Comparison of ENCODE assay signal across 9 cellular contexts in genomic region chr6:87066449-87067288, GRCh38. TPM values are rescaled to one million over a fixed set of nuclear protein-coding genes. Genes with fewer than 3 reads are reported as not detected.
DNase-seq lines count a peak whose midpoint lies in the region; ATAC-seq and TF ChIP-seq lines count a peak whose summit lies in the region.
"Had no signal": no experiment of that assay in that cellular context is flagged by ENCODE, and none has a peak within 500 bp of the region (broad histone marks: within the 10 kb centered on the region; RNA-seq: fewer than 3 reads in every experiment).

No MANE protein-coding gene starts in this region.

- H3K27ac ChIP-seq in dorsolateral prefrontal cortex (peak overlapping the region in 1 of 59 donors; percentile 7), tibial artery (no peak overlapping the region)

- peak; percentile 38 for TF ChIP-seq CTCF in AG09319 (IDR thresholded peaks at IDR 0.05; ENCODE audit: low read depth, low read length)
- peak; percentile 62 for TF ChIP-seq CTCF in GM13977 (IDR thresholded peaks at IDR 0.05; ENCODE audit: extremely low read depth, insufficient read depth, missing control alignments)
- TF ChIP-seq CTCF in dorsolateral prefrontal cortex (IDR thresholded peaks at IDR 0.05 in 54 of 56, conservative IDR thresholded peaks at IDR 0.05 in 2 of 56; ENCODE audit: low read depth in 1 of 56, partially characterized antibody in 56 of 56) = peak; percentile 26 to 87 (median 62)
- no peak for TF ChIP-seq CTCF in mucosa of descending colon (IDR thresholded peaks at IDR 0.05)
- TF ChIP-seq CTCF in tibial artery (IDR thresholded peaks at IDR 0.05) = peak in 1 of 2 experiments; percentile 33

- no peaks in the 10 kb centered on the region for H3K36me3 ChIP-seq in mucosa of descending colon (ENCODE audit: low read depth)
- no peaks in the 10 kb centered on the region for H3K36me3 ChIP-seq in tibial artery

- intact Hi-C loops in dorsolateral prefrontal cortex (cut with DNase I) = loop anchor here in 1 of 2 donors (5.0 to 10.0 kb wide), 2 partner anchors 326 to 1808 kb away; no protein-coding TSS in a partner anchor
- intact Hi-C loops in mucosa of descending colon (cut with DNase I, micrococcal nuclease) = no loop called here
- intact Hi-C loops in tibial artery (cut with DNase I; ENCODE audit: low total_unique reads) = no loop called here

- H3K9me3 ChIP-seq in mucosa of descending colon = no peaks in the 10 kb centered on the region
- no peaks in the 10 kb centered on the region for H3K9me3 ChIP-seq in tibial artery

- in situ Hi-C loops in GM13977 (cut with MboI; ENCODE audit: low pct_unique_long_range_greater_than_20kb, low sequenced_read_pairs, unreplicated experiment) = no loop called here

- H3K4me1 ChIP-seq in mucosa of descending colon (ENCODE audit: low read depth) (peaks cover 10% of the 10 kb centered on the region), tibial artery (peaks cover 0 to 4% (median 0%) of the 10 kb centered on the region in 4 donors)

- H3K4me3 ChIP-seq in dorsolateral prefrontal cortex (peak overlapping the region in 55 of 59 donors; percentile 10 to 65 (median 44)), mucosa of descending colon (no peak overlapping the region), tibial artery (no peak overlapping the region)

- H3K27me3 ChIP-seq in dorsolateral prefrontal cortex = peaks cover 0 to 4% (median 0%) of the 10 kb centered on the region in 45 donors
- peaks cover 0 to 6% of the 10 kb centered on the region in 2 donors for H3K27me3 ChIP-seq in tibial artery

- peak; percentile 28 for DNase-seq in AG09319 (ENCODE audit: extremely low read depth, low read depth)
- peak; percentile 64 for DNase-seq in GM13977 (ENCODE audit: low spot score)
- peak; percentile 70 for DNase-seq in NCI-H1105 (lab: John Stamatoyannopoulos, UW)
- DNase-seq in T follicular helper cell (ENCODE audit: low read depth) = peak; percentile 19
- peak in 3 of 10 donors; percentile 22 to 31 (median 25) for DNase-seq in dorsolateral prefrontal cortex
- peak in 1 of 3 donors; percentile 68 for DNase-seq in mucosa of descending colon
- DNase-seq in tibial artery = no peak

- ATAC-seq in mucosa of descending colon (peak; percentile 66), HG02938 (IDR thresholded peaks at IDR 0.05; ENCODE audit: unreplicated experiment) (no peak)

RNA-seq across cellular contexts. Expression of gene CGA, which starts 28.2 kb away (rescaled TPM):
- total RNA-seq in dorsolateral prefrontal cortex (1 to 10 TPM in 1 of 120 experiments, not detected in 119; 1.1 TPM), mucosa of descending colon (not detected)
- total RNA-seq: skeletal muscle tissue had no signal

Comparison
In these comparisons a context has a peak if more than half of its experiments do, and no peak if none do; other contexts are left out.
1. DNase-seq: peak in AG09319 (single experiment), GM13977 (single experiment), NCI-H1105 (single experiment) and T follicular helper cell (single experiment); none in tibial artery (0 of 2).
2. H3K4me3 ChIP-seq: peak in dorsolateral prefrontal cortex (55 of 59); none in mucosa of descending colon (single experiment) and tibial artery (0 of 2).